22 cellular contexts compared by ENCODE assay signal in genomic region chr16:62967606-62968005, GRCh38.
"Had no signal": no experiment of that assay in that cellular context is flagged by ENCODE, and none has a peak within 500 bp of the region (broad histone marks: within the 10 kb centered on the region; RNA-seq: fewer than 3 reads in every experiment).

No MANE protein-coding gene starts in this region.

- H3K4me3 Mint-ChIP-seq: activated CD4-positive, alpha-beta memory T cell treated with anti-CD3 and anti-CD28 coated beads, Interleukin-2, amount 10 ng/mL, durations not matched to agents 7 days and 5 days; activated CD4-positive, alpha-beta T cell treated with anti-CD3 and anti-CD28 coated beads for 36 hours; activated naive CD4-positive, alpha-beta T cell treated with anti-CD3 and anti-CD28 coated beads for 36 hours; activated naive CD8-positive, alpha-beta T cell; activated T-helper 17 cell treated with anti-CD3 and anti-CD28 coated beads, Interleukin-2, amount 50 U/mL, for 72 hours; brain had no signal

- H3K4me1 Mint-ChIP-seq: activated CD4-positive, alpha-beta memory T cell treated with anti-CD3 and anti-CD28 coated beads, Interleukin-2, amount 10 ng/mL, durations not matched to agents 7 days and 5 days; activated CD4-positive, alpha-beta T cell treated with anti-CD3 and anti-CD28 coated beads for 36 hours; activated T-helper 17 cell treated with anti-CD3 and anti-CD28 coated beads, Interleukin-2, amount 50 U/mL, for 72 hours had no signal

- H3K27me3 Mint-ChIP-seq: activated CD4-positive, alpha-beta memory T cell treated with anti-CD3 and anti-CD28 coated beads, Interleukin-2, amount 10 ng/mL, durations not matched to agents 7 days and 5 days; activated CD4-positive, alpha-beta T cell treated with anti-CD3 and anti-CD28 coated beads for 36 hours; activated naive CD8-positive, alpha-beta T cell; activated T-helper 17 cell treated with anti-CD3 and anti-CD28 coated beads, Interleukin-2, amount 50 U/mL, for 72 hours had no signal

- H3K9me3 Mint-ChIP-seq: activated naive CD4-positive, alpha-beta T cell treated with anti-CD3 and anti-CD28 coated beads for 36 hours had no signal

- H3K27ac ChIP-seq: SK-N-MC, VCaP had no signal

- H3K27ac Mint-ChIP-seq: activated CD4-positive, alpha-beta memory T cell treated with anti-CD3 and anti-CD28 coated beads, Interleukin-2, amount 10 ng/mL, durations not matched to agents 7 days and 5 days; activated CD4-positive, alpha-beta T cell treated with anti-CD3 and anti-CD28 coated beads for 36 hours; activated naive CD4-positive, alpha-beta T cell treated with anti-CD3 and anti-CD28 coated beads for 36 hours; activated naive CD8-positive, alpha-beta T cell; activated T-helper 17 cell treated with anti-CD3 and anti-CD28 coated beads, Interleukin-2, amount 50 U/mL, for 72 hours had no signal

- H3K36me3 Mint-ChIP-seq: activated naive CD8-positive, alpha-beta T cell; brain had no signal

- DNase-seq: activated CD4-positive, alpha-beta memory T cell treated with anti-CD3 and anti-CD28 coated beads, Interleukin-2, amount 10 ng/mL, durations not matched to agents 7 days and 5 days; activated CD4-positive, alpha-beta T cell treated with anti-CD3 and anti-CD28 coated beads for 36 hours; activated CD4-positive, alpha-beta T cell treated with anti-CD3 and anti-CD28 coated beads, Interleukin-2, amount 50 U/mL, for 1 hour; activated CD4-positive, CD25-positive, alpha-beta regulatory T cell; activated gamma-delta T cell; activated naive CD4-positive, alpha-beta T cell treated with anti-CD3 and anti-CD28 coated beads for 36 hours; activated T-cell treated with anti-CD3 and anti-CD28 coated beads for 4 hours; activated T-cell treated with anti-CD3 and anti-CD28 coated beads, Interleukin-2, amount 50 U/mL, for 48 hours; amygdala; cerebellar nuclear complex; MM.1S; NCI-H1436 treated with DMSO at 0.1 percent for 48 hours; NCI-H187; NCI-H774; NK-92 treated with Interleukin-12 subunit alpha and Interleukin-12 subunit beta, amount 100 ng/mL, for 24 hours; OCI-M1; T-helper 1 cell had no signal
